In genomic region chr19:35299523-35300339, GRCh38 we compare ENCODE assay signal across 1 cellular context.
TF ChIP-seq lines count a peak whose summit lies in the region.

No MANE protein-coding gene starts in this region.

TF ChIP-seq in K562, 482 proteins besides CTCF, POLR2A, EP300 and RAD21 (continued from another document and continues in another):
- TF ChIP-seq, protein P1, sequence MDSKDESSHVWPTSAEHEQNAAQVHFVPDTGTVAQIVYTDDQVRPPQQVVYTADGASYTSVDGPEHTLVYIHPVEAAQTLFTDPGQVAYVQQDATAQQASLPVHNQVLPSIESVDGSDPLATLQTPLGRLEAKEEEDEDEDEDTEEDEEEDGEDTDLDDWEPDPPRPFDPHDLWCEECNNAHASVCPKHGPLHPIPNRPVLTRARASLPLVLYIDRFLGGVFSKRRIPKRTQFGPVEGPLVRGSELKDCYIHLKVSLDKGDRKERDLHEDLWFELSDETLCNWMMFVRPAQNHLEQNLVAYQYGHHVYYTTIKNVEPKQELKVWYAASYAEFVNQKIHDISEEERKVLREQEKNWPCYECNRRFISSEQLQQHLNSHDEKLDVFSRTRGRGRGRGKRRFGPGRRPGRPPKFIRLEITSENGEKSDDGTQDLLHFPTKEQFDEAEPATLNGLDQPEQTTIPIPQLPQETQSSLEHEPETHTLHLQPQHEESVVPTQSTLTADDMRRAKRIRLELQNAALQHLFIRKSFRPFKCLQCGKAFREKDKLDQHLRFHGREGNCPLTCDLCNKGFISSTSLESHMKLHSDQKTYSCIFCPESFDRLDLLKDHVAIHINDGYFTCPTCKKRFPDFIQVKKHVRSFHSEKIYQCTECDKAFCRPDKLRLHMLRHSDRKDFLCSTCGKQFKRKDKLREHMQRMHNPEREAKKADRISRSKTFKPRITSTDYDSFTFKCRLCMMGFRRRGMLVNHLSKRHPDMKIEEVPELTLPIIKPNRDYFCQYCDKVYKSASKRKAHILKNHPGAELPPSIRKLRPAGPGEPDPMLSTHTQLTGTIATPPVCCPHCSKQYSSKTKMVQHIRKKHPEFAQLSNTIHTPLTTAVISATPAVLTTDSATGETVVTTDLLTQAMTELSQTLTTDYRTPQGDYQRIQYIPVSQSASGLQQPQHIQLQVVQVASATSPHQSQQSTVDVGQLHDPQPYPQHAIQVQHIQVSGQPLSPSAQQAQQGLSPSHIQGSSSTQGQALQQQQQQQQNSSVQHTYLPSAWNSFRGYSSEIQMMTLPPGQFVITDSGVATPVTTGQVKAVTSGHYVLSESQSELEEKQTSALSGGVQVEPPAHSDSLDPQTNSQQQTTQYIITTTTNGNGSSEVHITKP (IDR thresholded peaks at IDR 0.05; ENCODE audit: partially characterized antibody): peak; percentile 17
- no peak for TF ChIP-seq ZMIZ1 (IDR thresholded peaks at IDR 0.05; ENCODE audit: low read depth in 2 of 2, low read length in 2 of 2)
- no peak for TF ChIP-seq GTF2E2 (tag; IDR thresholded peaks at IDR 0.05)
- no peak for TF ChIP-seq ZNF133 (CRISPR knock-in tag; IDR thresholded peaks at IDR 0.05)
- TF ChIP-seq, protein P2, sequence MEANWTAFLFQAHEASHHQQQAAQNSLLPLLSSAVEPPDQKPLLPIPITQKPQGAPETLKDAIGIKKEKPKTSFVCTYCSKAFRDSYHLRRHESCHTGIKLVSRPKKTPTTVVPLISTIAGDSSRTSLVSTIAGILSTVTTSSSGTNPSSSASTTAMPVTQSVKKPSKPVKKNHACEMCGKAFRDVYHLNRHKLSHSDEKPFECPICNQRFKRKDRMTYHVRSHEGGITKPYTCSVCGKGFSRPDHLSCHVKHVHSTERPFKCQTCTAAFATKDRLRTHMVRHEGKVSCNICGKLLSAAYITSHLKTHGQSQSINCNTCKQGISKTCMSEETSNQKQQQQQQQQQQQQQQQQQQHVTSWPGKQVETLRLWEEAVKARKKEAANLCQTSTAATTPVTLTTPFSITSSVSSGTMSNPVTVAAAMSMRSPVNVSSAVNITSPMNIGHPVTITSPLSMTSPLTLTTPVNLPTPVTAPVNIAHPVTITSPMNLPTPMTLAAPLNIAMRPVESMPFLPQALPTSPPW (CRISPR knock-in tag; IDR thresholded peaks at IDR 0.05): peak; percentile 76
- TF ChIP-seq YBX1 (IDR thresholded peaks at IDR 0.05): no peak
- no peak for TF ChIP-seq TSC22D4 (tag; IDR thresholded peaks at IDR 0.05)
- peak; percentile 59; the same call in 1 of the 2 replicates for TF ChIP-seq SP1 (CRISPR knock-in tag; IDR thresholded peaks at IDR 0.05)
- TF ChIP-seq MBD2 (IDR thresholded peaks at IDR 0.05; ENCODE audit: borderline replicate concordance, low read depth): peak; percentile 38; the same call in 1 of the 2 replicates
- TF ChIP-seq E2F8 (IDR thresholded peaks at IDR 0.05; ENCODE audit: low read depth, partially characterized antibody): no peak
- TF ChIP-seq ARID1B (IDR thresholded peaks at IDR 0.05): no peak
- TF ChIP-seq, protein P3, sequence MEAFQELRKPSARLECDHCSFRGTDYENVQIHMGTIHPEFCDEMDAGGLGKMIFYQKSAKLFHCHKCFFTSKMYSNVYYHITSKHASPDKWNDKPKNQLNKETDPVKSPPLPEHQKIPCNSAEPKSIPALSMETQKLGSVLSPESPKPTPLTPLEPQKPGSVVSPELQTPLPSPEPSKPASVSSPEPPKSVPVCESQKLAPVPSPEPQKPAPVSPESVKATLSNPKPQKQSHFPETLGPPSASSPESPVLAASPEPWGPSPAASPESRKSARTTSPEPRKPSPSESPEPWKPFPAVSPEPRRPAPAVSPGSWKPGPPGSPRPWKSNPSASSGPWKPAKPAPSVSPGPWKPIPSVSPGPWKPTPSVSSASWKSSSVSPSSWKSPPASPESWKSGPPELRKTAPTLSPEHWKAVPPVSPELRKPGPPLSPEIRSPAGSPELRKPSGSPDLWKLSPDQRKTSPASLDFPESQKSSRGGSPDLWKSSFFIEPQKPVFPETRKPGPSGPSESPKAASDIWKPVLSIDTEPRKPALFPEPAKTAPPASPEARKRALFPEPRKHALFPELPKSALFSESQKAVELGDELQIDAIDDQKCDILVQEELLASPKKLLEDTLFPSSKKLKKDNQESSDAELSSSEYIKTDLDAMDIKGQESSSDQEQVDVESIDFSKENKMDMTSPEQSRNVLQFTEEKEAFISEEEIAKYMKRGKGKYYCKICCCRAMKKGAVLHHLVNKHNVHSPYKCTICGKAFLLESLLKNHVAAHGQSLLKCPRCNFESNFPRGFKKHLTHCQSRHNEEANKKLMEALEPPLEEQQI (IDR thresholded peaks at IDR 0.05): no peak
- TF ChIP-seq POLR2G (IDR thresholded peaks at IDR 0.05; ENCODE audit: low read depth, low read length): peak; percentile 59
- 0 out of 2 replicates have a peak, but pooled peaks have one; percentile 22 for TF ChIP-seq HNRNPL (IDR thresholded peaks at IDR 0.05; ENCODE audit: low read depth, low read length)
- no peak for TF ChIP-seq MTF1 (CRISPR knock-in tag; IDR thresholded peaks at IDR 0.05; ENCODE audit: borderline replicate concordance)
- TF ChIP-seq CBX1 (IDR thresholded peaks at IDR 0.05; ENCODE audit: low read depth): no peak
- TF ChIP-seq ZNF143 (CRISPR knock-in tag; IDR thresholded peaks at IDR 0.05): no peak
- TF ChIP-seq RFX1 (IDR thresholded peaks at IDR 0.05): no peak
- peak in 1 of 2 experiments; percentile 26; a peak in 1 of 4 replicates for TF ChIP-seq NRF1 (conservative IDR thresholded peaks at IDR 0.05 in 1 of 2, IDR thresholded peaks at IDR 0.05 in 1 of 2)
- TF ChIP-seq SMARCA4 (IDR thresholded peaks at IDR 0.05): no peak
- 0 out of 2 replicates have a peak, but pooled peaks have one; percentile 41 for TF ChIP-seq THAP12 (CRISPR knock-in tag; IDR thresholded peaks at IDR 0.05)
- TF ChIP-seq SIRT6 (IDR thresholded peaks at IDR 0.05; ENCODE audit: low read depth, low read length): no peak
- TF ChIP-seq YY1 (IDR thresholded peaks at IDR 0.05; ENCODE audit: borderline replicate concordance in 1 of 3, control insufficient read depth in 1 of 3, extremely low read depth in 1 of 3, insufficient read depth in 3 of 3, insufficient read length in 1 of 3, insufficient replicate concordance in 2 of 3, low read depth in 1 of 3, low read length in 2 of 3): peak in 1 of 3 experiments; percentile 15
- no peak for TF ChIP-seq SAP30 (IDR thresholded peaks at IDR 0.05; ENCODE audit: borderline replicate concordance, insufficient read depth, low read depth, low read length, poor library complexity, severe bottlenecking)
- peak; percentile 21 for TF ChIP-seq TAF1 (IDR thresholded peaks at IDR 0.05; ENCODE audit: control insufficient read depth, extremely low read depth, insufficient read depth, low read length, severe bottlenecking)
- TF ChIP-seq MTA3 (IDR thresholded peaks at IDR 0.05; ENCODE audit: borderline replicate concordance): 0 out of 2 replicates have a peak, but pooled peaks have one; percentile 19
- no peak for TF ChIP-seq FOS (IDR thresholded peaks at IDR 0.05; ENCODE audit: extremely low read depth, insufficient read length)
- peak; percentile 29; the same call in 1 of the 2 replicates for TF ChIP-seq PHF8 (IDR thresholded peaks at IDR 0.05; ENCODE audit: borderline replicate concordance, low read length)
- peak; percentile 71; the same call in 1 of the 2 replicates for TF ChIP-seq ZNF592 (IDR thresholded peaks at IDR 0.05)
- peak; percentile 52 for TF ChIP-seq RBFOX2 (IDR thresholded peaks at IDR 0.05; ENCODE audit: low read depth, low read length)
- no peak for TF ChIP-seq ZNF76 (CRISPR knock-in tag; IDR thresholded peaks at IDR 0.05; ENCODE audit: borderline replicate concordance)
- TF ChIP-seq MNT (conservative IDR thresholded peaks at IDR 0.05): 0 out of 4 replicates have a peak, but pooled peaks of 1 of the 2 experiments have one; percentile 31
- no peak for TF ChIP-seq RBM14 (IDR thresholded peaks at IDR 0.05; ENCODE audit: borderline replicate concordance, insufficient read depth, low read depth, low read length)
- no peak for TF ChIP-seq MTA2 (IDR thresholded peaks at IDR 0.05; ENCODE audit: low read depth)
